Comparison of ENCODE assay signal across 10 cellular contexts in the genomic region with DNA sequence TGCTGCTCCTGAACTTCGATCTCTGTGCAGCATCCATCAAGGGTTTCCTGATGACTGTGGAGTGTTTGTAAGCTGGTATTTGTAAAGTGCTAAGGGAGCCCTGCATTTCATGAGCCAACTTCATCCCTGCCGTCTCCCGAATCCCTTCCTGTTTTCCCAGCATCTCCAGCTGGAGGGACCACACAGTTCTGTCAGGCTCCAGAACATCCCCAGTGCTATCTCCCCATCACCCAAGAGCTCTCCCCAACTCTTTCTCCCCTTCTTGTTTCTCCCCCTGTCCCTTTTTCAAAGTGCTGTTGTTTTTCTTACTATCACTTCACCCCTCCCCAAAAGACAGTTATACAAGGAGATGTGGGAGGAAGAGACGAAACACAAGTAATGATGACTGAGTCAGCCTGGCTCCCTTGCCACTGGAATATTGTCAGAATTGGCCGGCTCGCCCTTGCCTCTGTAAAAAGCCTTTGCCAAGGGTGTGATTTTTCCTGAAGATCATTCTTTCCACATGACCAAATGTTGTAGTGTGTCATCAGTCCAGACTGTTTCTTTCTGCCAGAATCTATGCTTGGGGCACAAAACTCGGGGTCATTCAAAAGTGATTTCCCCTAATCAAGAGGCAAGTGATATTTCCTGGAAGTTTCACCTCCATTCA. TPM values are rescaled to one million over a fixed set of nuclear protein-coding genes. Genes with fewer than 3 reads are reported as not detected.
A peak's percentile ranks its signal among the peaks of the same experiment; 100 is the strongest.
DNase-seq lines count a peak whose midpoint lies in the region; ATAC-seq, FAIRE-seq and TF ChIP-seq lines count a peak whose summit lies in the region.
"Had no signal": no experiment of that assay in that cellular context is flagged by ENCODE, and none has a peak within 500 bp of the region (broad histone marks: within the 10 kb centered on the region; RNA-seq: fewer than 3 reads in every experiment).

No MANE protein-coding gene starts in this region.

- no TSS peak for BruUV-seq in A673 (replicated peaks; lab: Mats Ljungman, UMichigan)

- H3K27ac ChIP-seq in A549, result peak overlapping the region; percentile 37 to 52; a peak in 4 of 6 replicates
- no peak overlapping the region for H3K27ac ChIP-seq in A673 (ENCODE audit: low read depth, low read length, poor library complexity, severe bottlenecking)
- H3K27ac ChIP-seq: BLaER1 treated with 17β-estradiol and CSF1 and Interleukin-3, amounts not matched to agents 10 nM and 100 nM had no signal

- no peak for DNase-seq in A549 (ENCODE audit: low read depth in 1 of 2, low spot score in 1 of 2)
- DNase-seq in LHCN-M2 (ENCODE audit: low read depth), result peak; percentile 38
- DNase-seq in dedifferentiated amniotic fluid mesenchymal stem cell (ENCODE audit: extremely low spot score), result peak; percentile 88
- DNase-seq in naive B cell, result no peak
- no peak for DNase-seq in NCI-H1694 (lab: John Stamatoyannopoulos, UW)
- DNase-seq in A673 (ENCODE audit: low spot score), result no peak
- no peak for DNase-seq in urothelium cell line (ENCODE audit: low spot score)
- DNase-seq: NCI-H524 had no signal

- no peak for TF ChIP-seq RAD21 in A549 (conservative IDR thresholded peaks at IDR 0.05 in 1 of 2, IDR thresholded peaks at IDR 0.05 in 1 of 2)

- intact Hi-C loops in A673 (cut with micrococcal nuclease; ENCODE audit: unreplicated experiment), result no loop called here

- no peak for TF ChIP-seq CTCF in A549 (IDR thresholded peaks at IDR 0.05)
- no peak for TF ChIP-seq CTCF in A673 (conservative IDR thresholded peaks at IDR 0.05; ENCODE audit: low read depth, low read length)

- H3K27me3 ChIP-seq in A673 (replicated peaks; ENCODE audit: insufficient read depth, low read depth, low read length, poor library complexity), result no peaks in the 10 kb centered on the region

- H3K4me3 Mint-ChIP-seq in naive B cell, result peak overlapping the region in 2 of 8 donors; percentile 48 to 53

- peak overlapping the region; percentile 50; the same call in 2 of the 3 replicates for H3K4me2 ChIP-seq in A549
- H3K4me2 ChIP-seq: BLaER1 treated with 17β-estradiol and CSF1 and Interleukin-3, amounts not matched to agents 10 nM and 100 nM had no signal

- no peaks in the 10 kb centered on the region for H3K9me3 Mint-ChIP-seq in naive B cell

- H3K9me3 ChIP-seq in A549 (no peaks in the 10 kb centered on the region), A673 (ENCODE audit: low read depth, low read length, poor library complexity, severe bottlenecking) (no peaks in the 10 kb centered on the region)
- H3K9me3 ChIP-seq: BLaER1 treated with 17β-estradiol and CSF1 and Interleukin-3, amounts not matched to agents 10 nM and 100 nM had no signal

- TF ChIP-seq EP300 in A549 (IDR thresholded peaks at IDR 0.05), result no peak

- CTCF ChIA-PET in A549 (lab: Yijun Ruan, JAX) (interaction anchor here (0.7 to 3.2 kb wide), 5 partner anchors 13 to 83 kb away, joined by 3 to 11 read pairs (median 3); no protein-coding TSS in a partner anchor), A673 (lab: Charles Lee) (no interaction called here)

- peaks cover 0 to 14% (median 12%) of the 10 kb centered on the region in 3 donors for H3K27me3 Mint-ChIP-seq in naive B cell

- WGBS in A549 (ENCODE audit: missing lambda C conversion rate), result 66% methylated on average over 7 of the region's 7 CpGs

- ATAC-seq in A549, result no peak
- ATAC-seq in naive B cell (ENCODE audit: low read depth in 2 of 2), result no peak
- no peak for ATAC-seq in GM21576 (IDR thresholded peaks at IDR 0.05; ENCODE audit: unreplicated experiment)

- TF ChIP-seq POLR2A in A549 (IDR thresholded peaks at IDR 0.05; ENCODE audit: low read length), result no peak

- H3K27ac Mint-ChIP-seq in naive B cell, result peak overlapping the region; percentile 4 to 99 (median 80)

- H3K36me3 ChIP-seq in A673 (ENCODE audit: insufficient read depth, low read length, poor library complexity, severe bottlenecking), result no peaks in the 10 kb centered on the region

- no peak overlapping the region for H3K4me3 ChIP-seq in A549
- H3K4me3 ChIP-seq in A673 (ENCODE audit: low read depth, low read length, poor library complexity, severe bottlenecking), result no peak overlapping the region
- H3K4me3 ChIP-seq: BLaER1 treated with 17β-estradiol and CSF1 and Interleukin-3, amounts not matched to agents 10 nM and 100 nM had no signal

- H3K4me1 ChIP-seq in A549 (peaks cover 34% of the 10 kb centered on the region), A673 (ENCODE audit: insufficient read depth, low read length, poor library complexity, severe bottlenecking) (peaks cover 13% of the 10 kb centered on the region)

- POLR2A ChIA-PET in A549 (lab: Yijun Ruan, JAX) (no interaction called here), A673 (lab: Charles Lee; ENCODE audit: low non-redundant PET) (no interaction called here)

- peaks cover 20 to 25% (median 25%) of the 10 kb centered on the region in 3 donors for H3K4me1 Mint-ChIP-seq in naive B cell

- H3K36me3 Mint-ChIP-seq in naive B cell, result no peaks in the 10 kb centered on the region

- FAIRE-seq in A549 (lab: Jason Lieb, UNC), result no peak
- FAIRE-seq in urothelium cell line (lab: Jason Lieb, UNC), result no peak

TF ChIP-seq in A549, 52 proteins besides CTCF, POLR2A, EP300 and RAD21:
- TF ChIP-seq MAFK (IDR thresholded peaks at IDR 0.05; ENCODE audit: partially characterized antibody), result no peak
- no peak for TF ChIP-seq ZFP36 (IDR thresholded peaks at IDR 0.05; ENCODE audit: borderline replicate concordance, partially characterized antibody)
- TF ChIP-seq BHLHE40 (IDR thresholded peaks at IDR 0.05; ENCODE audit: low read depth, low read length), result no peak
- no peak for TF ChIP-seq ZNF302 (CRISPR knock-in tag; IDR thresholded peaks at IDR 0.05)
- TF ChIP-seq HOXB13 (CRISPR knock-in tag; IDR thresholded peaks at IDR 0.05; ENCODE audit: low read depth), result no peak
- no peak for TF ChIP-seq TFCP2L1 (CRISPR knock-in tag; IDR thresholded peaks at IDR 0.05)
- no peak for TF ChIP-seq EHMT2 (IDR thresholded peaks at IDR 0.05; ENCODE audit: low read depth)
- TF ChIP-seq PHF8 (IDR thresholded peaks at IDR 0.05; ENCODE audit: borderline replicate concordance, low read depth), result no peak
- TF ChIP-seq HEYL (CRISPR knock-in tag; IDR thresholded peaks at IDR 0.05), result no peak
- TF ChIP-seq, protein P1, sequence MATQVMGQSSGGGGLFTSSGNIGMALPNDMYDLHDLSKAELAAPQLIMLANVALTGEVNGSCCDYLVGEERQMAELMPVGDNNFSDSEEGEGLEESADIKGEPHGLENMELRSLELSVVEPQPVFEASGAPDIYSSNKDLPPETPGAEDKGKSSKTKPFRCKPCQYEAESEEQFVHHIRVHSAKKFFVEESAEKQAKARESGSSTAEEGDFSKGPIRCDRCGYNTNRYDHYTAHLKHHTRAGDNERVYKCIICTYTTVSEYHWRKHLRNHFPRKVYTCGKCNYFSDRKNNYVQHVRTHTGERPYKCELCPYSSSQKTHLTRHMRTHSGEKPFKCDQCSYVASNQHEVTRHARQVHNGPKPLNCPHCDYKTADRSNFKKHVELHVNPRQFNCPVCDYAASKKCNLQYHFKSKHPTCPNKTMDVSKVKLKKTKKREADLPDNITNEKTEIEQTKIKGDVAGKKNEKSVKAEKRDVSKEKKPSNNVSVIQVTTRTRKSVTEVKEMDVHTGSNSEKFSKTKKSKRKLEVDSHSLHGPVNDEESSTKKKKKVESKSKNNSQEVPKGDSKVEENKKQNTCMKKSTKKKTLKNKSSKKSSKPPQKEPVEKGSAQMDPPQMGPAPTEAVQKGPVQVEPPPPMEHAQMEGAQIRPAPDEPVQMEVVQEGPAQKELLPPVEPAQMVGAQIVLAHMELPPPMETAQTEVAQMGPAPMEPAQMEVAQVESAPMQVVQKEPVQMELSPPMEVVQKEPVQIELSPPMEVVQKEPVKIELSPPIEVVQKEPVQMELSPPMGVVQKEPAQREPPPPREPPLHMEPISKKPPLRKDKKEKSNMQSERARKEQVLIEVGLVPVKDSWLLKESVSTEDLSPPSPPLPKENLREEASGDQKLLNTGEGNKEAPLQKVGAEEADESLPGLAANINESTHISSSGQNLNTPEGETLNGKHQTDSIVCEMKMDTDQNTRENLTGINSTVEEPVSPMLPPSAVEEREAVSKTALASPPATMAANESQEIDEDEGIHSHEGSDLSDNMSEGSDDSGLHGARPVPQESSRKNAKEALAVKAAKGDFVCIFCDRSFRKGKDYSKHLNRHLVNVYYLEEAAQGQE (IDR thresholded peaks at IDR 0.05), result no peak

RNA-seq across cellular contexts. Expression of a gene that starts 2.7 kb away (rescaled TPM):
- polyA plus RNA-seq in A549 (2011; rRNA removed), result 26.5 and 33.1 TPM in 2 replicates
- 138 and 184 TPM in 2 replicates for polyA plus RNA-seq in A549 (2012; cell fraction: cytosol; rRNA removed)
- 145 and 165 TPM in 2 replicates for polyA plus RNA-seq in A549 (2012; cell fraction: nucleus; rRNA removed)
- polyA plus RNA-seq in A549 (2017; fragmentation: RNase III; extraction: RNeasy Plus Mini Kit Qiagen cat#74134 plus additional on column Dnase treatment), result 96.2 to 127 TPM (median 108 TPM) in 3 replicates
- 10.8 and 19.0 TPM in 2 replicates for polyA minus RNA-seq in A549 (2011; rRNA and poly(A)+ RNA removed)
- total RNA-seq in LHCN-M2 (2014; rRNA removed), result 75.9 and 76.5 TPM in 2 replicates
- polyA plus RNA-seq in LHCN-M2 (2012), result 34.8 TPM
- 10 to 100 TPM; 34.1 to 49.5 (median 44.3) TPM for polyA plus RNA-seq in naive B cell (ENCODE audit: low read depth in 6 of 6)
- 30.6 and 32.5 TPM in 2 replicates for total RNA-seq in A673 (2021)

RNA-seq across cellular contexts. Expression of a gene that starts 31.2 kb away (rescaled TPM):
- polyA plus RNA-seq in A549 (2011; rRNA removed) (0.14 and 0.52 TPM in 2 replicates), A549 (2017; fragmentation: RNase III; extraction: RNeasy Plus Mini Kit Qiagen cat#74134 plus additional on column Dnase treatment) (0.14 to 0.25 TPM (median 0.18 TPM) in 3 replicates), naive B cell (ENCODE audit: low read depth in 6 of 6) (not detected)
- polyA plus RNA-seq in A549 (2012; cell fraction: cytosol; rRNA removed), result 0.03 TPM in 2 replicates
- polyA plus RNA-seq in A549 (2012; cell fraction: nucleus; rRNA removed), result 1.5 and 2.2 TPM in 2 replicates
- 0.04 TPM in 1 of 2 replicates, not detected in the other for polyA minus RNA-seq in A549 (2011; rRNA and poly(A)+ RNA removed)
- total RNA-seq in LHCN-M2 (2014; rRNA removed) (not detected in 2 replicates), A673 (2021) (0.52 and 0.95 TPM in 2 replicates)
- not detected for polyA plus RNA-seq in LHCN-M2 (2012)

RNA-seq across cellular contexts. Expression of a gene that starts 49.5 kb away (rescaled TPM):
- polyA plus RNA-seq in A549 (2011; rRNA removed), result not detected in 2 replicates
- not detected in 2 replicates for polyA plus RNA-seq in A549 (2012; cell fraction: cytosol; rRNA removed)
- polyA plus RNA-seq in A549 (2012; cell fraction: nucleus; rRNA removed), result not detected in 2 replicates
- polyA plus RNA-seq in A549 (2017; fragmentation: RNase III; extraction: RNeasy Plus Mini Kit Qiagen cat#74134 plus additional on column Dnase treatment), result not detected in 3 replicates
- polyA minus RNA-seq in A549 (2011; rRNA and poly(A)+ RNA removed), result not detected in 2 replicates
- total RNA-seq in LHCN-M2 (2014; rRNA removed), result not detected in 2 replicates
- not detected for polyA plus RNA-seq in LHCN-M2 (2012)
- not detected for polyA plus RNA-seq in naive B cell (ENCODE audit: low read depth in 6 of 6)
- not detected in 2 replicates for total RNA-seq in A673 (2021)

Comparison
In these comparisons a context has a peak if more than half of its experiments do, and no peak if none do; other contexts are left out.
1. DNase-seq: peak in LHCN-M2 (single experiment) and dedifferentiated amniotic fluid mesenchymal stem cell (single experiment); none in A549 (0 of 2), naive B cell (single experiment), NCI-H1694 (single experiment), A673 (single experiment) and urothelium cell line (single experiment).